Comparison of ENCODE assay signal across 9 cellular contexts in the genomic region with DNA sequence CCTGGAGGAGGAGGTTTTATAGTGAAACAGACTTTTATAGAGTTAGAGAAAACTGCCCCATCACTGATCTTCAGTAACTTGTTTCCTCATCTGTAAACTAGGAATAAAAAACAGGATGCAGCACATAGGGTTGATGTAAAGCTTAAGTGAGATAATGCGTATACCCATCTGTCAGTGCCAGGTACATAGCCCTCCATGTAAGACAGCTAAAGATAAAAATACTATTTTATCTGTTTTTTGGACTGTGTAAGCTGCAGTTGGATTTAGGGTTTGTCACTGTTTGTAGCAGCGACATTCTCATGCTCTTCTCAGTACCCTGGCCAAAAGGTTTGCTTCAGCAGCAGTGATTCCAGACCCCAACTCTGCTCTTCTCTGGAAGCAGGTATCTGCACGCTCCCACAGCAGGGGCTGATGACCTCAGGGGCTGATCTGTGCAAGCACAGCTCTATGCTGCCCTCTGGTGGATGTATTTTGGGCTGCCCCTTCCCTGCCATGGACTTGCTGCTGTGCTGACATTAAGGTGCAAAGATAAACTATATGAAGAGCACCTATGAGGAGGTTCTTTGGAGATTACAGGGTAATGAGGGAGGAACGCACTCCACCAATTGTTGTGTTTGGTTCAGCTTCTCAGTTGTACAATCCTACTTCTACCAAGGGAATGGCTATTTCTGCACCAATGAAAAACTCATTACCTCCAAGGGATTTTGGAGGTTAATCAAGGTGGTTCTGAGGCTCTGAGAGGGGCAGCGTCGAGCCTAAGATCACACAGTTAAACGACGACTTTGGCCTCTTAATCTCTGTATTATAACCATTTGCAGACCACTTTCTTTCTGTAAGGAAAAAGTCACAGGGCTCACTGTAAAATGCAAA. TPM values are rescaled to one million over a fixed set of nuclear protein-coding genes. Genes with fewer than 3 reads are reported as not detected.
DNase-seq lines count a peak whose midpoint lies in the region; ATAC-seq and TF ChIP-seq lines count a peak whose summit lies in the region.
"Had no signal": no experiment of that assay in that cellular context is flagged by ENCODE, and none has a peak within 500 bp of the region (broad histone marks: within the 10 kb centered on the region; RNA-seq: fewer than 3 reads in every experiment).

No MANE protein-coding gene starts in this region.

- H3K4me3 Mint-ChIP-seq in CD4-positive, alpha-beta memory T cell = no peak overlapping the region
- no peak overlapping the region for H3K4me3 Mint-ChIP-seq in endodermal cell
- H3K4me3 Mint-ChIP-seq: activated naive CD8-positive, alpha-beta T cell had no signal

- no peak overlapping the region for H3K9ac ChIP-seq in endodermal cell (ENCODE audit: extremely low read depth, low read length, poor library complexity, severe bottlenecking)

- peak; percentile 72 to 80 (median 75) for DNase-seq in CD4-positive, alpha-beta memory T cell
- DNase-seq in NCI-H82 (lab: John Stamatoyannopoulos, UW) = peak; percentile 91
- peak; percentile 71 to 76 for DNase-seq in activated CD8-positive, alpha-beta memory T cell treated with anti-CD3 and anti-CD28 coated beads for 1 hour (ENCODE audit: extremely low read depth in 1 of 2, low read depth in 1 of 2)
- DNase-seq in endodermal cell = peak; percentile 96
- DNase-seq in midbrain (lab: John Stamatoyannopoulos, UW) = peak; percentile 83
- peak; percentile 75 to 78 for DNase-seq in stimulated activated CD8-positive, alpha-beta memory T cell treated with anti-CD3 and anti-CD28 coated beads, Interleukin-4, amount 100 ng/mL, for 1 hour (ENCODE audit: low read depth in 2 of 2, low spot score in 1 of 2)

- peaks cover 27% of the 10 kb centered on the region for H3K4me1 ChIP-seq in CD4-positive, alpha-beta memory T cell (ENCODE audit: insufficient read depth, low read length)
- peaks cover 9% of the 10 kb centered on the region for H3K4me1 ChIP-seq in endodermal cell (ENCODE audit: control insufficient read depth, insufficient read depth, low read length)

- 54 to 59% methylated on average over 6 to 8 of the region's 8 CpGs for WGBS in endodermal cell (ENCODE audit: insufficient coverage in 1 of 2, insufficient read length in 1 of 2), 2 experiments

- H3K27ac Mint-ChIP-seq in CD4-positive, alpha-beta memory T cell = no peak overlapping the region
- H3K27ac Mint-ChIP-seq in endodermal cell = no peak overlapping the region
- H3K27ac Mint-ChIP-seq: activated naive CD8-positive, alpha-beta T cell had no signal

- H3K36me3 Mint-ChIP-seq in CD4-positive, alpha-beta memory T cell = no peaks in the 10 kb centered on the region
- H3K36me3 Mint-ChIP-seq in endodermal cell (ENCODE audit: low read depth) = no peaks in the 10 kb centered on the region
- H3K36me3 Mint-ChIP-seq: activated naive CD8-positive, alpha-beta T cell had no signal

- no peaks in the 10 kb centered on the region for H3K36me3 ChIP-seq in CD4-positive, alpha-beta memory T cell (ENCODE audit: insufficient read depth, low read length)
- no peaks in the 10 kb centered on the region for H3K36me3 ChIP-seq in endodermal cell (ENCODE audit: control insufficient read depth, insufficient read depth, low read length)

- H3K9me3 ChIP-seq in CD4-positive, alpha-beta memory T cell (ENCODE audit: control insufficient read depth in 1 of 2, low read length in 2 of 2) = no peaks in the 10 kb centered on the region
- H3K9me3 ChIP-seq in endodermal cell (ENCODE audit: control insufficient read depth, low read length) = no peaks in the 10 kb centered on the region

- TF ChIP-seq CTCF in endodermal cell (conservative IDR thresholded peaks at IDR 0.05) = peak; percentile 97

- peaks cover 16 to 19% (median 17%) of the 10 kb centered on the region in 4 donors for H3K4me1 Mint-ChIP-seq in CD4-positive, alpha-beta memory T cell
- H3K4me1 Mint-ChIP-seq in endodermal cell = peaks cover 9% of the 10 kb centered on the region

- peaks cover 0 to 2% of the 10 kb centered on the region in 2 donors for H3K27me3 Mint-ChIP-seq in CD4-positive, alpha-beta memory T cell
- no peaks in the 10 kb centered on the region for H3K27me3 Mint-ChIP-seq in endodermal cell (ENCODE audit: insufficient read depth)

- H3K9me3 Mint-ChIP-seq in CD4-positive, alpha-beta memory T cell = no peaks in the 10 kb centered on the region
- H3K9me3 Mint-ChIP-seq in endodermal cell = no peaks in the 10 kb centered on the region

- intact Hi-C loops in CD4-positive, alpha-beta memory T cell (cut with micrococcal nuclease) = loop anchor here (1.0 to 10.0 kb wide), 11 partner anchors 142 to 1112 kb away; no protein-coding TSS in a partner anchor

- POLR2A ChIA-PET in CD4-positive, alpha-beta memory T cell (lab: Charles Lee; ENCODE audit: partially characterized antibody) = interaction anchor here (1.0 to 1.7 kb wide), 3 partner anchors 363 to 823 kb away, joined by 3 to 10 read pairs (median 9); partner anchors contain the start of gene NR3C1

- no peak overlapping the region for H3K4me3 ChIP-seq in CD4-positive, alpha-beta memory T cell (ENCODE audit: low read length in 2 of 2)
- H3K4me3 ChIP-seq in endodermal cell (ENCODE audit: low read length) = no peak overlapping the region

- H3K27me3 ChIP-seq in CD4-positive, alpha-beta memory T cell (ENCODE audit: insufficient read depth, low read length) = no peaks in the 10 kb centered on the region
- H3K27me3 ChIP-seq in endodermal cell (ENCODE audit: control insufficient read depth, insufficient read depth, low read length, poor library complexity, severe bottlenecking) = no peaks in the 10 kb centered on the region

- ATAC-seq in GM19372 (IDR thresholded peaks at IDR 0.05; ENCODE audit: low read depth, unreplicated experiment) (peak; percentile 67), HG03521 (IDR thresholded peaks at IDR 0.05; ENCODE audit: unreplicated experiment) (peak; percentile 67)

- no peak overlapping the region for H3K27ac ChIP-seq in CD4-positive, alpha-beta memory T cell (ENCODE audit: low read depth, low read length)
- no peak overlapping the region for H3K27ac ChIP-seq in endodermal cell (ENCODE audit: low read depth, low read length)

- CTCF ChIA-PET in CD4-positive, alpha-beta memory T cell (lab: Charles Lee; ENCODE audit: partially characterized antibody) = interaction anchor here (0.6 to 8.3 kb wide), 38 partner anchors 9 to 1112 kb away, joined by 3 to 87 read pairs (median 4); partner anchors contain the start of gene NR3C1

RNA-seq across cellular contexts. Expression of gene HMHB1, which starts 13.1 kb away (rescaled TPM):
- total RNA-seq in CD4-positive, alpha-beta memory T cell = not detected
- polyA plus RNA-seq in CD4-positive, alpha-beta memory T cell = not detected
- not detected for total RNA-seq in endodermal cell
- not detected for polyA plus RNA-seq in endodermal cell (2013, experiment 1 of 2)
- polyA plus RNA-seq in endodermal cell (2013, experiment 2 of 2) = not detected
